In genomic region chrX:134847133-134847532, GRCh38 we compare ENCODE assay signal across 32 cellular contexts.
"Had no signal": no experiment of that assay in that cellular context is flagged by ENCODE, and none has a peak within 500 bp of the region (broad histone marks: within the 10 kb centered on the region; RNA-seq: fewer than 3 reads in every experiment).

No MANE protein-coding gene starts in this region.

- H3K4me3 ChIP-seq: esophagus muscularis mucosa, gastrocnemius medialis, heart left ventricle had no signal

- H3K9me3 ChIP-seq: esophagus muscularis mucosa, gastrocnemius medialis, heart left ventricle had no signal

- H3K27me3 ChIP-seq: brain microvascular endothelial cell, foreskin keratinocyte, gastrocnemius medialis, heart left ventricle had no signal

- H3K36me3 ChIP-seq: brain microvascular endothelial cell, esophagus muscularis mucosa, gastrocnemius medialis, heart left ventricle, WERI-Rb-1 had no signal

- FAIRE-seq: colon, endometrium, endothelial cell of umbilical vein had no signal

- H3K4me1 ChIP-seq: esophagus muscularis mucosa, gastrocnemius medialis, heart left ventricle had no signal

- H3K27ac ChIP-seq: brain microvascular endothelial cell, esophagus muscularis mucosa, foreskin keratinocyte, gastrocnemius medialis, heart left ventricle, WERI-Rb-1 had no signal

- DNase-seq: activated B cell treated with CpG ODN at 0.5 μM for 24 hours; activated CD4-positive, alpha-beta T cell treated with anti-CD3 and anti-CD28 coated beads for 48 hours; activated CD4-positive, alpha-beta T cell treated with anti-CD3 and anti-CD28 coated beads, Interleukin-2, amount 50 U/mL, for 1 hour; activated CD4-positive, alpha-beta T cell treated with anti-CD3 and anti-CD28 coated beads, Interleukin-2, amount 50 U/mL, for 48 hours; activated CD8-positive, alpha-beta memory T cell treated with anti-CD3 and anti-CD28 coated beads for 24 hours; activated CD8-positive, alpha-beta T cell treated with anti-CD3 and anti-CD28 coated beads for 36 hours; activated effector memory CD4-positive, alpha-beta T cell treated with Interleukin-2 at 50 U/mL for 16 hours; activated gamma-delta T cell treated with Interleukin-2 at 50 U/mL for 16 hours; activated naive CD4-positive, alpha-beta T cell treated with anti-CD3 and anti-CD28 coated beads, Interleukin-2, amount 50 U/mL, for 16 hours; activated naive CD4-positive, alpha-beta T cell treated with Interleukin-2 at 50 U/mL for 16 hours; activated T-cell treated with anti-CD3 and anti-CD28 coated beads, Interleukin-2, amount 50 U/mL, for 4 hours; amniotic stem cell; anterior cingulate cortex; brain microvascular endothelial cell; caudate nucleus; cortex of kidney; dermis blood vessel endothelial cell; effector CD8-positive, alpha-beta T cell; foreskin keratinocyte; gastrocnemius medialis; glutamatergic neuron; heart left ventricle; T-helper 1 cell; T-helper 17 cell; T1000; WERI-Rb-1 had no signal

- ATAC-seq: activated CD4-positive, CD25-positive, alpha-beta regulatory T cell treated with anti-CD3 and anti-CD28 coated beads, Interleukin-2, amount 50 U/mL, for 24 hours; activated CD8-positive, alpha-beta T cell treated with anti-CD3 and anti-CD28 coated beads for 36 hours; activated T-cell treated with anti-CD3 and anti-CD28 coated beads, Interleukin-2, amount 50 U/mL, for 4 hours; activated T-helper 17 cell treated with anti-CD3 and anti-CD28 coated beads, Interleukin-2, amount 50 U/mL, for 72 hours; foreskin keratinocyte; gastrocnemius medialis; heart left ventricle; T-helper 17 cell had no signal
